Comparison of ENCODE assay signal across 1 cellular context in genomic region chr1:110346690-110347089, GRCh38.
TF ChIP-seq lines count a peak whose summit lies in the region.

No MANE protein-coding gene starts in this region.

TF ChIP-seq in WTC11, 78 proteins besides CTCF, POLR2A, EP300 and RAD21 (continued from another document):
- TF ChIP-seq, protein P1, sequence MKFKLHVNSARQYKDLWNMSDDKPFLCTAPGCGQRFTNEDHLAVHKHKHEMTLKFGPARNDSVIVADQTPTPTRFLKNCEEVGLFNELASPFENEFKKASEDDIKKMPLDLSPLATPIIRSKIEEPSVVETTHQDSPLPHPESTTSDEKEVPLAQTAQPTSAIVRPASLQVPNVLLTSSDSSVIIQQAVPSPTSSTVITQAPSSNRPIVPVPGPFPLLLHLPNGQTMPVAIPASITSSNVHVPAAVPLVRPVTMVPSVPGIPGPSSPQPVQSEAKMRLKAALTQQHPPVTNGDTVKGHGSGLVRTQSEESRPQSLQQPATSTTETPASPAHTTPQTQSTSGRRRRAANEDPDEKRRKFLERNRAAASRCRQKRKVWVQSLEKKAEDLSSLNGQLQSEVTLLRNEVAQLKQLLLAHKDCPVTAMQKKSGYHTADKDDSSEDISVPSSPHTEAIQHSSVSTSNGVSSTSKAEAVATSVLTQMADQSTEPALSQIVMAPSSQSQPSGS (CRISPR knock-in tag; IDR thresholded peaks at IDR 0.05; ENCODE audit: borderline replicate concordance, low read depth): no peak
- TF ChIP-seq ZNF263 (CRISPR knock-in tag; IDR thresholded peaks at IDR 0.05; ENCODE audit: low read depth) (no peak), PRRX2 (CRISPR knock-in tag; IDR thresholded peaks at IDR 0.05) (no peak), STAT6 (CRISPR knock-in tag; conservative IDR thresholded peaks at IDR 0.05; ENCODE audit: low read depth) (no peak), ZNF416 (CRISPR knock-in tag; IDR thresholded peaks at IDR 0.05) (no peak), KAT7 (CRISPR knock-in tag; IDR thresholded peaks at IDR 0.05; ENCODE audit: borderline replicate concordance) (no peak), ESRRA (CRISPR knock-in tag; IDR thresholded peaks at IDR 0.05; ENCODE audit: borderline replicate concordance) (no peak), E2F5 (CRISPR knock-in tag; IDR thresholded peaks at IDR 0.05) (no peak), ERG (CRISPR knock-in tag; IDR thresholded peaks at IDR 0.05) (no peak), OVOL2 (CRISPR knock-in tag; IDR thresholded peaks at IDR 0.05; ENCODE audit: borderline replicate concordance) (no peak)
- TF ChIP-seq, protein P2, sequence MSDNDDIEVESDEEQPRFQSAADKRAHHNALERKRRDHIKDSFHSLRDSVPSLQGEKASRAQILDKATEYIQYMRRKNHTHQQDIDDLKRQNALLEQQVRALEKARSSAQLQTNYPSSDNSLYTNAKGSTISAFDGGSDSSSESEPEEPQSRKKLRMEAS (CRISPR knock-in tag; IDR thresholded peaks at IDR 0.05): no peak
TF ChIP-seq in WTC11: peak in this region for 0.
